Comparison of ENCODE assay signal across 20 cellular contexts in the genomic region with DNA sequence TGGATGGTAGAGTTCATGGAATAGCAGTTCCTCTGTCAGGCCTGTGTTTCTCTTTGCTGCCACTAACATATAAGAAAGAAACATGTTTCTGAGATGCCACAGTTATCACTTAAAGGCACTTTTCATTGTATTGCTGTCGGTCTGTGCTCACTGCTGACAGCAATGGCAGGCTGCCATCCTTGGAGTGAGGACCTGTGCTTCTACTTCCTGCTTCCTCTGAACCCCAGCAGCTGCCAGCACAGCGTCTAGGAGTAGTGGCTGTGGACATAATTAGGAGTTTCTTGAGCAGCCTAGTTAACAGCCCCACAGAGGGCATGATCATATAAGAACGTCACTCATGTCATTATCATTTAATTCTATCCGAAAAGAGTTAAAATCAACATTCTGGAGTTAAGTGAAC. TPM values are rescaled to one million over a fixed set of nuclear protein-coding genes. Genes with fewer than 3 reads are reported as not detected.
"Had no signal": no experiment of that assay in that cellular context is flagged by ENCODE, and none has a peak within 500 bp of the region (broad histone marks: within the 10 kb centered on the region; RNA-seq: fewer than 3 reads in every experiment).

No MANE protein-coding gene starts in this region.

- ATAC-seq: left cardiac atrium; left ventricle myocardium superior; naive thymus-derived CD4-positive, alpha-beta T cell had no signal

- FAIRE-seq: urothelium cell line had no signal

- H3K27ac ChIP-seq: colonic mucosa, esophagus squamous epithelium, foreskin keratinocyte, neutrophil, sigmoid colon, skin epidermis, suprapubic skin, thyroid gland had no signal

- H3K4me1 ChIP-seq: colonic mucosa, esophagus squamous epithelium, foreskin keratinocyte, thyroid gland had no signal

- H3K9me3 ChIP-seq: colonic mucosa, esophagus squamous epithelium, neutrophil, sigmoid colon, suprapubic skin, thyroid gland had no signal

- H3K4me3 ChIP-seq: colonic mucosa, esophagus squamous epithelium, lung, sigmoid colon, skin epidermis, suprapubic skin, thyroid gland had no signal

- H3K27me3 ChIP-seq: colonic mucosa, thyroid gland had no signal

- H3K36me3 ChIP-seq: colonic mucosa, esophagus squamous epithelium, neutrophil, sigmoid colon, suprapubic skin, thyroid gland had no signal

- DNase-seq: colonic mucosa; esophagus squamous epithelium; kidney; left cardiac atrium; left ventricle myocardium superior; posterior cingulate gyrus; sigmoid colon; stimulated activated CD4-positive, alpha-beta T cell treated with anti-CD3 and anti-CD28 coated beads, Interleukin-12 subunit alpha, Interleukin-12 subunit beta, amount 100 ng/mL, for 4 hours; thyroid gland had no signal

RNA-seq across cellular contexts. Expression of a gene that starts 30.5 kb away (rescaled TPM):
- total RNA-seq: dermis blood vessel endothelial cell, epithelial cell of proximal tubule, esophagus squamous epithelium, foreskin keratinocyte, left cardiac atrium, osteoblast, pulmonary artery endothelial cell, thyroid gland had no signal
- polyA plus RNA-seq: foreskin keratinocyte; naive thymus-derived CD4-positive, alpha-beta T cell had no signal
